In the genomic region with DNA sequence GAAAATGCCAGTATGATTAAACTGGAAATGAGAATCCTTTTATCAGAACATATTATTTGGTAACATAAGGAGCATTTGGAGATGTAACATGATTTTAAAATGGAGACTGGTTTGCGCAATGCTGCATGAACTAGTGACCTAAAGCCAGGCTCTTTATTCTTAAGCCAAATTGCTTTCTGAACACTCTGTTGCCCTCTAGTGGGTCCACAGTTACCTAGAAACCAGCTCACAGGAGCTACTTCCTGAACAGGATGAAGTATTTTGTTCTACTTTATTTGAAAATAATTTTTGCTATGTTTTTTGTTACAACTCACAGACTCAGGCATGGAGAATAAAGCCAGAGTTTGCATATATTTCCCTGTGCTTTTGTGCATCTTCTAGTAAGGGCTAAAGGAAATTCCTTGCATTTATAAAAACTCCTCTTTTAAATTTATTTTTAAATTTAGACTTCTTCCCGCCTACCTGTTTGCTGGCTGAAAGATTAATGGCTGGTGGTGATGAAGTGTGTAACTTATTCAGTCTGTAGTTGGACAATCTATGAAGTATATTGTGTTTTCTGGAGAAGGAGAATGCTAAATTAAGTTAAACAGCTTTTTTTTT, we compare ENCODE assay signal across 8 cellular contexts.
DNase-seq lines count a peak whose midpoint lies in the region; ATAC-seq and TF ChIP-seq lines count a peak whose summit lies in the region.

No MANE protein-coding gene starts in this region.

- no peaks in the 10 kb centered on the region for H3K27me3 ChIP-seq in psoas muscle (ENCODE audit: insufficient read depth in 3 of 3, low read length in 2 of 3)

- ATAC-seq in HG02938 (IDR thresholded peaks at IDR 0.05; ENCODE audit: unreplicated experiment) (peak; percentile 76), psoas muscle (peak; percentile 86 to 98 (median 91))

- TF ChIP-seq CTCF in psoas muscle (IDR thresholded peaks at IDR 0.05), result peak; percentile 80

- no peaks in the 10 kb centered on the region for H3K36me3 ChIP-seq in psoas muscle (ENCODE audit: insufficient read depth in 1 of 2, low read depth in 1 of 2)

- H3K9me3 ChIP-seq in psoas muscle, result no peaks in the 10 kb centered on the region

- H3K27ac ChIP-seq in psoas muscle, result no peak overlapping the region

- DNase-seq in activated CD4-positive, alpha-beta T cell treated with anti-CD3 and anti-CD28 coated beads for 24 hours (ENCODE audit: low read depth in 2 of 2), result peak; percentile 0 to 11
- no peak for DNase-seq in activated CD4-positive, alpha-beta T cell treated with anti-CD3 and anti-CD28 coated beads for 1 hour
- DNase-seq in NCI-H2227 (lab: John Stamatoyannopoulos, UW; ENCODE audit: unreplicated experiment), result peak; percentile 84
- peak; percentile 2 to 6 for DNase-seq in activated CD4-positive, alpha-beta T cell treated with anti-CD3 and anti-CD28 coated beads, Interleukin-2, amount 50 U/mL, for 48 hours
- DNase-seq in glomerular visceral epithelial cell (ENCODE audit: extremely low spot score), result peak; percentile 80
- no peak for DNase-seq in psoas muscle
- DNase-seq in stimulated activated naive CD4-positive, alpha-beta T cell treated with Interleukin-2 at 50 U/mL for 16 hours (lab: John Stamatoyannopoulos, UW), result no peak

- H3K4me1 ChIP-seq in psoas muscle, result peaks cover 12% of the 10 kb centered on the region

- intact Hi-C loops in psoas muscle (cut with DNase I), result loop anchor here (2.0 to 10.0 kb wide), 5 partner anchors 147 to 993 kb away; a partner anchor contains a TSS

- H3K4me3 ChIP-seq in psoas muscle, result no peak overlapping the region

- 44 to 56% (median 50%) methylated on average over 2 of the region's 2 CpGs for WGBS in psoas muscle, 3 donors

Comparison
In these comparisons a context has a peak if more than half of its experiments do, and no peak if none do; other contexts are left out.
1. DNase-seq: peak in activated CD4-positive, alpha-beta T cell treated with anti-CD3 and anti-CD28 coated beads for 24 hours (2 of 2), NCI-H2227 (single experiment), activated CD4-positive, alpha-beta T cell treated with anti-CD3 and anti-CD28 coated beads, Interleukin-2, amount 50 U/mL, for 48 hours (2 of 2) and glomerular visceral epithelial cell (single experiment); none in activated CD4-positive, alpha-beta T cell treated with anti-CD3 and anti-CD28 coated beads for 1 hour (single experiment), psoas muscle (0 of 2) and stimulated activated naive CD4-positive, alpha-beta T cell treated with Interleukin-2 at 50 U/mL for 16 hours (single experiment).